9 cellular contexts compared by ENCODE assay signal in genomic region chr16:49282690-49283375, GRCh38.
DNase-seq lines count a peak whose midpoint lies in the region; ATAC-seq and TF ChIP-seq lines count a peak whose summit lies in the region.
"Had no signal": no experiment of that assay in that cellular context is flagged by ENCODE, and none has a peak within 500 bp of the region (broad histone marks: within the 10 kb centered on the region; RNA-seq: fewer than 3 reads in every experiment).

No MANE protein-coding gene starts in this region.

- ATAC-seq in HG02840 (IDR thresholded peaks at IDR 0.05; ENCODE audit: low FRiP score, unreplicated experiment) (no peak), HG03139 (IDR thresholded peaks at IDR 0.05; ENCODE audit: unreplicated experiment) (no peak)

- DNase-seq in GM12864 (ENCODE audit: low read depth) (no peak), NCI-H510A treated with DMSO at 0.1 percent for 48 hours (lab: John Stamatoyannopoulos, UW) (peak; percentile 45), epithelial cell of esophagus (ENCODE audit: low read depth) (no peak)
- no peak for DNase-seq in stimulated activated naive CD4-positive, alpha-beta T cell treated with Interleukin-2 at 50 U/mL for 16 hours (lab: John Stamatoyannopoulos, UW)
- no peak for DNase-seq in NK-92 treated with Interleukin-12 subunit alpha and Interleukin-12 subunit beta, amount 100 ng/mL, for 24 hours (lab: John Stamatoyannopoulos, UW)

- no peaks in the 10 kb centered on the region for H3K36me3 ChIP-seq in parathyroid adenoma (ENCODE audit: control insufficient read depth, insufficient read depth, low read length)
- H3K36me3 ChIP-seq: SJSA1 had no signal

- peak overlapping the region; percentile 58 for H2AFZ ChIP-seq in parathyroid adenoma

- H3K4me1 ChIP-seq in parathyroid adenoma = peaks cover 4% of the 10 kb centered on the region

- peak overlapping the region; percentile 64 for H3K4me2 ChIP-seq in parathyroid adenoma (ENCODE audit: low read length)

- H3K9ac ChIP-seq in parathyroid adenoma = no peak overlapping the region

- no peaks in the 10 kb centered on the region for H3K9me3 ChIP-seq in parathyroid adenoma (ENCODE audit: control insufficient read depth, low read length)
- H3K9me3 ChIP-seq: SJSA1 had no signal

- peaks cover 9% of the 10 kb centered on the region for H3K27me3 ChIP-seq in parathyroid adenoma (ENCODE audit: control insufficient read depth, insufficient read depth, low read length)

- H3K79me2 ChIP-seq in parathyroid adenoma = no peaks in the 10 kb centered on the region

- H3K4me3 ChIP-seq in GM12864 (ENCODE audit: low read depth, low read length) (peak overlapping the region; percentile 55), epithelial cell of esophagus (ENCODE audit: low read length) (peak overlapping the region; percentile 29), parathyroid adenoma (ENCODE audit: low read depth, low read length) (peak overlapping the region; percentile 39)
- H3K4me3 ChIP-seq: SJSA1 had no signal

- no peak overlapping the region for H3K27ac ChIP-seq in parathyroid adenoma
- H3K27ac ChIP-seq: SJSA1 had no signal

- TF ChIP-seq CTCF in GM12864 (IDR thresholded peaks at IDR 0.05; ENCODE audit: low read depth, low read length, missing control alignments) (no peak), epithelial cell of esophagus (IDR thresholded peaks at IDR 0.05; ENCODE audit: insufficient read depth, low read depth, low read length, missing control alignments) (no peak), parathyroid adenoma (IDR thresholded peaks at IDR 0.05) (no peak)
